In genomic region chr20:53512076-53512475, GRCh38 we compare ENCODE assay signal across 23 cellular contexts.
"Had no signal": no experiment of that assay in that cellular context is flagged by ENCODE, and none has a peak within 500 bp of the region (broad histone marks: within the 10 kb centered on the region; RNA-seq: fewer than 3 reads in every experiment).

No MANE protein-coding gene starts in this region.

- H3K27ac Mint-ChIP-seq: dendritic cell treated with granulocyte-macrophage colony-stimulating factor and Interleukin-4, amounts not matched to agents 40 ng/mL and 50 ng/mL, for 4 days; effector memory CD8-positive, alpha-beta T cell; endodermal cell; mesothelial cell of epicardium; naive B cell had no signal

- H3K27me3 Mint-ChIP-seq: dendritic cell treated with granulocyte-macrophage colony-stimulating factor and Interleukin-4, amounts not matched to agents 40 ng/mL and 50 ng/mL, for 4 days had no signal

- H3K4me3 ChIP-seq: esophagus squamous epithelium, gastrocnemius medialis, heart right ventricle, left lung, lower lobe of right lung, mucosa of descending colon had no signal

- H3K4me1 Mint-ChIP-seq: mesothelial cell of epicardium, naive B cell had no signal

- H3K9me3 Mint-ChIP-seq: dendritic cell treated with granulocyte-macrophage colony-stimulating factor and Interleukin-4, amounts not matched to agents 40 ng/mL and 50 ng/mL, for 4 days; effector memory CD8-positive, alpha-beta T cell; mesothelial cell of epicardium had no signal

- H3K36me3 ChIP-seq: esophagus squamous epithelium, gastrocnemius medialis, heart right ventricle, left lung, lower lobe of right lung had no signal

- H3K4me3 Mint-ChIP-seq: dendritic cell treated with granulocyte-macrophage colony-stimulating factor and Interleukin-4, amounts not matched to agents 40 ng/mL and 50 ng/mL, for 4 days; effector memory CD8-positive, alpha-beta T cell; endodermal cell; mesothelial cell of epicardium; naive B cell had no signal

- H3K27me3 ChIP-seq: esophagus squamous epithelium, gastrocnemius medialis, left lung had no signal

- H3K9me3 ChIP-seq: gastrocnemius medialis, heart right ventricle, left lung, lower lobe of right lung, mucosa of descending colon had no signal

- H3K36me3 Mint-ChIP-seq: mesothelial cell of epicardium, naive B cell had no signal

- H3K27ac ChIP-seq: epithelial cell of prostate, esophagus squamous epithelium, gastrocnemius medialis, heart right ventricle, left lung, lower lobe of right lung had no signal

- DNase-seq: cortex of kidney; effector CD8-positive, alpha-beta T cell; effector memory CD8-positive, alpha-beta T cell; endodermal cell; erythroblast; esophagus squamous epithelium; foreskin fibroblast; foreskin melanocyte; gastrocnemius medialis; glutamatergic neuron; heart right ventricle; hippocampal formation; left cardiac atrium; left lung; left ventricle myocardium superior; lower lobe of right lung; mesenchymal stem cell; mucosa of descending colon; naive B cell had no signal

- ATAC-seq: effector memory CD8-positive, alpha-beta T cell; esophagus mucosa; gastrocnemius medialis; heart right ventricle; left cardiac atrium; left lung; left ventricle myocardium superior; lower lobe of right lung; mucosa of descending colon had no signal

- H3K4me1 ChIP-seq: esophagus squamous epithelium, gastrocnemius medialis, heart right ventricle, left lung, lower lobe of right lung had no signal
